In genomic region chr6:1604347-1604990, GRCh38 we compare ENCODE assay signal across 8 cellular contexts. TPM values are rescaled to one million over a fixed set of nuclear protein-coding genes. Genes with fewer than 3 reads are reported as not detected.
DNase-seq lines count a peak whose midpoint lies in the region; ATAC-seq and TF ChIP-seq lines count a peak whose summit lies in the region.

No MANE protein-coding gene starts in this region.

- no peaks in the 10 kb centered on the region for H3K36me3 ChIP-seq in OCI-LY7 (ENCODE audit: insufficient read depth, low read length)

- CTCF ChIA-PET in OCI-LY7 (lab: Charles Lee; ENCODE audit: unreplicated experiment), result no interaction called here

- no peaks in the 10 kb centered on the region for H3K36me3 Mint-ChIP-seq in nephron (ENCODE audit: low read depth)

- no peaks in the 10 kb centered on the region for H4K20me1 ChIP-seq in OCI-LY7 (ENCODE audit: insufficient read depth, low read length)

- no peaks in the 10 kb centered on the region for H3K79me2 ChIP-seq in OCI-LY7 (ENCODE audit: insufficient read depth, low read depth, low read length)

- DNase-seq in OCI-LY7 (ENCODE audit: low spot score) (peak; percentile 57), fibroblast of peridontal ligament (ENCODE audit: extremely low read depth) (peak; percentile 35), superior temporal gyrus (ENCODE audit: extremely low spot score) (peak; percentile 73)
- DNase-seq in activated T-cell treated with anti-CD3 and anti-CD28 coated beads, Interleukin-2, amount 50 U/mL, for 48 hours, result peak; percentile 79 to 84

- ATAC-seq in HG02938 (IDR thresholded peaks at IDR 0.05; ENCODE audit: unreplicated experiment) (peak; percentile 70), GM19035 (IDR thresholded peaks at IDR 0.05; ENCODE audit: unreplicated experiment) (no peak)

- peak overlapping the region; percentile 23; the same call in 1 of the 2 replicates for H3K4me2 ChIP-seq in OCI-LY7 (ENCODE audit: low read length)

- TF ChIP-seq CTCF in GM12872 (IDR thresholded peaks at IDR 0.05; ENCODE audit: insufficient read depth, low read depth, low read length), result peak; percentile 85
- TF ChIP-seq CTCF in OCI-LY7 (conservative IDR thresholded peaks at IDR 0.05; ENCODE audit: low read length), result peak; percentile 81
- TF ChIP-seq CTCF in nephron (IDR thresholded peaks at IDR 0.05; ENCODE audit: unreplicated experiment in 3 of 3), result peak; percentile 98 to 100 (median 99)

- H3K4me1 Mint-ChIP-seq in nephron, result peaks cover 22% of the 10 kb centered on the region

- POLR2A ChIA-PET in OCI-LY7 (lab: Charles Lee), result no interaction called here

- no peaks in the 10 kb centered on the region for H3K9me3 ChIP-seq in OCI-LY7 (ENCODE audit: low read length)

- H3K27ac Mint-ChIP-seq in nephron, result no peak overlapping the region

- H3K9me2 ChIP-seq in OCI-LY7 (ENCODE audit: insufficient read depth, low read length), result no peaks in the 10 kb centered on the region

- intact Hi-C loops in OCI-LY7 (cut with micrococcal nuclease; ENCODE audit: unreplicated experiment), result loop anchor here (2.0 to 10.0 kb wide), 3 partner anchors 500 to 840 kb away; no protein-coding TSS in a partner anchor

- peak overlapping the region; percentile 74 to 78 (median 77) for H3K4me3 Mint-ChIP-seq in nephron

- BruUV-seq in OCI-LY7 (replicated peaks; lab: Mats Ljungman, UMichigan), result no TSS peak

- no peak overlapping the region for H3K4me3 ChIP-seq in OCI-LY7 (ENCODE audit: low read depth, low read length, poor library complexity, severe bottlenecking)

- no peak overlapping the region for H2AFZ ChIP-seq in OCI-LY7 (ENCODE audit: low read length)

- peaks cover 87% of the 10 kb centered on the region for H3K27me3 Mint-ChIP-seq in nephron (ENCODE audit: low read depth)

- H3K27ac ChIP-seq in OCI-LY7 (ENCODE audit: low read depth, low read length, poor library complexity, severe bottlenecking), result no peak overlapping the region

- H3K9me3 Mint-ChIP-seq in nephron, result no peaks in the 10 kb centered on the region

- no peaks in the 10 kb centered on the region for H3K4me1 ChIP-seq in OCI-LY7 (ENCODE audit: insufficient read depth, low read length, poor library complexity, severe bottlenecking)

RNA-seq across cellular contexts. Expression of gene FOXC1, which starts 5.2 kb away (rescaled TPM):
- total RNA-seq in OCI-LY7 (2014; rRNA removed; shearing (Covaris generic)), result not detected in 2 replicates
- total RNA-seq in OCI-LY7 (2022), result not detected in 2 replicates
